Comparison of ENCODE assay signal across 27 cellular contexts in the genomic region with DNA sequence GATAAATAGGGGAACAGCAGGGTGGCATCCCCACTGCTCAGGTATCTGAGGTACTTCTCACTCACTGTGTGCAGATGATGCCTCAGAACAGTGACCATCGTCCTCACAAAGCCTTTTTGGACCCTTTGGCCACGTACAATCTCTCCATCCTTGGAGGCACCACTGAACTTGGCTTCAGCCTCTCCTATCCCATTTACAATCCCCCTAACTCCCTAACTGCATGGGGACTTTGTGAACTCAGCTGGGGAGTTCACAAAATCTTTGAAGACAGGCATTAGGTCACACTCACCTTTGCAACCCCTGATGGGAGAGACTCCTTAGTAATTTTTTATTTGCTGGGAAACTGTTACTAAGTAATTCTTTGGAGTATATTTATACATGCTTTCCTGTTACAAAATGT.
"Had no signal": no experiment of that assay in that cellular context is flagged by ENCODE, and none has a peak within 500 bp of the region (broad histone marks: within the 10 kb centered on the region; RNA-seq: fewer than 3 reads in every experiment).

No MANE protein-coding gene starts in this region.

- DNase-seq: activated CD4-positive, alpha-beta memory T cell treated with anti-CD3 and anti-CD28 coated beads for 36 hours; activated CD4-positive, alpha-beta T cell treated with anti-CD3 and anti-CD28 coated beads for 1 hour; activated CD4-positive, alpha-beta T cell treated with anti-CD3 and anti-CD28 coated beads, Interleukin-2, amount 10 ng/mL, durations not matched to agents 24 days and 14 days; activated gamma-delta T cell; activated naive CD4-positive, alpha-beta T cell treated with anti-CD3 and anti-CD28 coated beads for 36 hours; activated T-cell treated with anti-CD3 and anti-CD28 coated beads for 4 hours; activated T-cell treated with anti-CD3 and anti-CD28 coated beads, Interleukin-2, amount 50 U/mL, for 48 hours; amygdala; Karpas-422; MM.1S; NCI-H1105 treated with DMSO at 0.1 percent for 48 hours; NCI-H1436 treated with DMSO at 0.1 percent for 48 hours; NCI-H187; NCI-H2081; NCI-H446; NCI-H524; PC-3; SIG-M5; T-helper 17 cell; T-helper 9 cell had no signal

- H3K36me3 ChIP-seq: cardiac muscle cell had no signal

- H3K27me3 Mint-ChIP-seq: brain had no signal

- H3K27ac ChIP-seq: cardiac muscle cell had no signal

- ATAC-seq: activated T-helper 17 cell treated with anti-CD3 and anti-CD28 coated beads, Interleukin-2, amount 50 U/mL, for 72 hours; K562; PC-3; T-helper 17 cell; WTC11 had no signal

- H3K27me3 ChIP-seq: cardiac muscle cell had no signal

- H3K4me3 ChIP-seq: cardiac muscle cell, K562 had no signal

- H3K36me3 Mint-ChIP-seq: activated CD4-positive, alpha-beta memory T cell treated with anti-CD3 and anti-CD28 coated beads for 36 hours; activated naive CD8-positive, alpha-beta T cell; brain; WTC11 had no signal

- FAIRE-seq: astrocyte, K562 had no signal

- H3K4me1 Mint-ChIP-seq: activated CD4-positive, alpha-beta T cell treated with anti-CD3 and anti-CD28 coated beads, Interleukin-2, amount 10 ng/mL, durations not matched to agents 24 days and 14 days; activated T-helper 17 cell treated with anti-CD3 and anti-CD28 coated beads, Interleukin-2, amount 50 U/mL, for 72 hours had no signal

- H3K27ac Mint-ChIP-seq: activated CD4-positive, alpha-beta memory T cell treated with anti-CD3 and anti-CD28 coated beads for 36 hours; activated CD4-positive, alpha-beta T cell treated with anti-CD3 and anti-CD28 coated beads, Interleukin-2, amount 10 ng/mL, durations not matched to agents 24 days and 14 days; activated naive CD4-positive, alpha-beta T cell treated with anti-CD3 and anti-CD28 coated beads for 36 hours; activated naive CD8-positive, alpha-beta T cell; activated T-helper 17 cell treated with anti-CD3 and anti-CD28 coated beads, Interleukin-2, amount 50 U/mL, for 72 hours; brain; T-helper 17 cell; WTC11 had no signal

- H3K4me3 Mint-ChIP-seq: activated CD4-positive, alpha-beta memory T cell treated with anti-CD3 and anti-CD28 coated beads for 36 hours; activated CD4-positive, alpha-beta T cell treated with anti-CD3 and anti-CD28 coated beads, Interleukin-2, amount 10 ng/mL, durations not matched to agents 24 days and 14 days; activated naive CD4-positive, alpha-beta T cell treated with anti-CD3 and anti-CD28 coated beads for 36 hours; activated naive CD8-positive, alpha-beta T cell; activated T-helper 17 cell treated with anti-CD3 and anti-CD28 coated beads, Interleukin-2, amount 50 U/mL, for 72 hours; brain; T-helper 17 cell; WTC11 had no signal

- H3K9me3 Mint-ChIP-seq: activated CD4-positive, alpha-beta memory T cell treated with anti-CD3 and anti-CD28 coated beads for 36 hours; activated CD4-positive, alpha-beta T cell treated with anti-CD3 and anti-CD28 coated beads, Interleukin-2, amount 10 ng/mL, durations not matched to agents 24 days and 14 days; activated naive CD4-positive, alpha-beta T cell treated with anti-CD3 and anti-CD28 coated beads for 36 hours; activated T-helper 17 cell treated with anti-CD3 and anti-CD28 coated beads, Interleukin-2, amount 50 U/mL, for 72 hours; WTC11 had no signal
